ENCODE assay signal across 21 cellular contexts in the genomic region with DNA sequence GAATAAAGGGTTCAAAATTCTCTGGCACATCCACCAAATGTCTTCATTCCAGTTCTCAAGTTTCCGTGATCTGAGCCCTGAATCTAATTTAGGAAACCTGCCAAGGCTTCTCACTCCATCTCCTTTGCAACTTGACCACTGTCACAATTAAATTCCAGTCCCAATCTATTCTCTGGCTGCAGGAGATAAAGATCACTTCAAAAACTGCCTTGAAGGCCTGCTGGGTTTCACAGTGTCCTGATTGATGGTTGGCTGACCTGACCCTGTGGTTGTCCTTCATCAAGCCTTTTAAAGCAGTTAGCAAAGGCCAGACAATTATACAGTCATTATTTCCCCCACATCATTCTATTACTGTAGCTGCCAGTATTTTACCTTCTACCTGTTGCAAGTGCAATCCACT.
DNase-seq lines count a peak whose midpoint lies in the region; ATAC-seq and TF ChIP-seq lines count a peak whose summit lies in the region.
"Had no signal": no experiment of that assay in that cellular context is flagged by ENCODE, and none has a peak within 500 bp of the region (broad histone marks: within the 10 kb centered on the region; RNA-seq: fewer than 3 reads in every experiment).

No MANE protein-coding gene starts in this region.

- H3K9me2 ChIP-seq in SK-N-SH: no peaks in the 10 kb centered on the region

- H3K9ac ChIP-seq in SK-N-SH: no peak overlapping the region
- H3K9ac ChIP-seq: BLaER1 treated with 17β-estradiol and CSF1 and Interleukin-3, amounts not matched to agents 10 nM and 100 nM had no signal

- no peaks in the 10 kb centered on the region for H3K36me3 ChIP-seq in SK-N-SH (replicated peaks in 1 of 2; ENCODE audit: control insufficient read depth in 1 of 2, insufficient read depth in 2 of 2, low read length in 1 of 2)
- H3K36me3 ChIP-seq: BLaER1 treated with 17β-estradiol and CSF1 and Interleukin-3, amounts not matched to agents 10 nM and 100 nM; SJCRH30 had no signal

- CTCF ChIA-PET in SK-N-SH (lab: Yijun Ruan, JAX): interaction anchor here (1.5 to 1.8 kb wide), 4 partner anchors 11 to 470 kb away, joined by 6 to 9 read pairs (median 8); no protein-coding TSS in a partner anchor

- peaks cover 0 to 6% of the 10 kb centered on the region in 2 experiments; a peak in 2 of 4 replicates for H3K4me1 ChIP-seq in SK-N-SH (ENCODE audit: control insufficient read depth in 1 of 2, insufficient read depth in 2 of 2, low read depth in 1 of 2, low read length in 1 of 2)
- H3K4me1 ChIP-seq: A549, SJCRH30 had no signal

- ATAC-seq in SK-N-SH treated with all-trans-retinoic acid at 6 μM for 48 hours: no peak; the same call in 2 of the 3 replicates
- ATAC-seq: A549; CD8-positive, alpha-beta T cell; HepG2 had no signal

- no peak overlapping the region for H3K4me2 ChIP-seq in SK-N-SH
- H3K4me2 ChIP-seq: A549; BLaER1 treated with 17β-estradiol and CSF1 and Interleukin-3, amounts not matched to agents 10 nM and 100 nM had no signal

- POLR2A ChIA-PET in SK-N-SH (lab: Yijun Ruan, JAX): no interaction called here

- H3K4me3 ChIP-seq in SK-N-SH (ENCODE audit: low read depth in 2 of 2, low read length in 1 of 2): no peak overlapping the region
- H3K4me3 ChIP-seq: A549; BLaER1 treated with 17β-estradiol and CSF1 and Interleukin-3, amounts not matched to agents 10 nM and 100 nM; SJCRH30 had no signal

- DNase-seq in SK-N-SH: peak; percentile 4
- peak; percentile 45 for DNase-seq in NCI-H69 (lab: John Stamatoyannopoulos, UW)
- peak; percentile 40 for DNase-seq in myocyte (ENCODE audit: low read depth)
- DNase-seq in NK-92 (lab: John Stamatoyannopoulos, UW; ENCODE audit: unreplicated experiment): no peak
- DNase-seq in stimulated activated CD4-positive, alpha-beta T cell treated with anti-CD3 and anti-CD28 coated beads, Interleukin-2, amount 100 ng/mL, for 24 hours: no peak
- no peak for DNase-seq in AG20443 (ENCODE audit: low spot score)
- DNase-seq: Calu3; CD8-positive, alpha-beta T cell; DMS53; H7; KBM-7; NCI-H1930; NCI-H2171; NCI-H510A; NCI-H82; SJCRH30; SW 1271 had no signal

- TF ChIP-seq RAD21 in SK-N-SH (IDR thresholded peaks at IDR 0.05; ENCODE audit: low read length): no peak

- no peaks in the 10 kb centered on the region for H3F3A ChIP-seq in SK-N-SH (replicated peaks; ENCODE audit: insufficient read depth)

- no peaks in the 10 kb centered on the region for H3K27me3 ChIP-seq in SK-N-SH (ENCODE audit: insufficient read depth)
- H3K27me3 ChIP-seq: BLaER1 treated with 17β-estradiol and CSF1 and Interleukin-3, amounts not matched to agents 10 nM and 100 nM; SJCRH30 had no signal

- no peak for TF ChIP-seq CTCF in SK-N-SH (IDR thresholded peaks at IDR 0.05)

- H4K20me1 ChIP-seq in SK-N-SH (ENCODE audit: insufficient read depth): no peaks in the 10 kb centered on the region
- H4K20me1 ChIP-seq: BLaER1 treated with 17β-estradiol and CSF1 and Interleukin-3, amounts not matched to agents 10 nM and 100 nM had no signal

- H3K79me2 ChIP-seq in SK-N-SH (ENCODE audit: insufficient read depth): no peaks in the 10 kb centered on the region

- no peak overlapping the region for H3K27ac ChIP-seq in SK-N-SH (ENCODE audit: low read depth in 2 of 2, low read length in 1 of 2)
- H3K27ac ChIP-seq: A549; BLaER1 treated with 17β-estradiol and CSF1 and Interleukin-3, amounts not matched to agents 10 nM and 100 nM; SJCRH30 had no signal

- 0 out of 4 replicates have a peak, but pooled peaks of 1 of the 2 experiments have one; percentile 24 for TF ChIP-seq EP300 in SK-N-SH (IDR thresholded peaks at IDR 0.05; ENCODE audit: borderline replicate concordance in 1 of 2, low read depth in 1 of 2, low read length in 1 of 2)

- 13% methylated on average over 1 of the region's 1 CpG for WGBS in SK-N-SH (ENCODE audit: low lambda C conversion rate)

- H3K9me3 ChIP-seq in SK-N-SH: no peaks in the 10 kb centered on the region
- H3K9me3 ChIP-seq: A549; BLaER1 treated with 17β-estradiol and CSF1 and Interleukin-3, amounts not matched to agents 10 nM and 100 nM; SJCRH30 had no signal

- H2AFZ ChIP-seq in SK-N-SH (ENCODE audit: low read depth): no peak overlapping the region

TF ChIP-seq in SK-N-SH, 30 proteins besides CTCF, POLR2A, EP300 and RAD21 (continues in another document):
- peak; percentile 37 for TF ChIP-seq CHD2 (IDR thresholded peaks at IDR 0.05; ENCODE audit: low read length, partially characterized antibody)
- TF ChIP-seq TCF12 (IDR thresholded peaks at IDR 0.05): no peak
- no peak for TF ChIP-seq EZH2phosphoT487 (IDR thresholded peaks at IDR 0.05; ENCODE audit: borderline replicate concordance, low read depth)
- TF ChIP-seq, protein P1, sequence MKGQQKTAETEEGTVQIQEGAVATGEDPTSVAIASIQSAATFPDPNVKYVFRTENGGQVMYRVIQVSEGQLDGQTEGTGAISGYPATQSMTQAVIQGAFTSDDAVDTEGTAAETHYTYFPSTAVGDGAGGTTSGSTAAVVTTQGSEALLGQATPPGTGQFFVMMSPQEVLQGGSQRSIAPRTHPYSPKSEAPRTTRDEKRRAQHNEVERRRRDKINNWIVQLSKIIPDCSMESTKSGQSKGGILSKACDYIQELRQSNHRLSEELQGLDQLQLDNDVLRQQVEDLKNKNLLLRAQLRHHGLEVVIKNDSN (IDR thresholded peaks at IDR 0.05; ENCODE audit: borderline replicate concordance, low read depth): no peak
- no peak for TF ChIP-seq NRF1 (IDR thresholded peaks at IDR 0.05; ENCODE audit: low read depth, low read length)
- TF ChIP-seq, protein P2, sequence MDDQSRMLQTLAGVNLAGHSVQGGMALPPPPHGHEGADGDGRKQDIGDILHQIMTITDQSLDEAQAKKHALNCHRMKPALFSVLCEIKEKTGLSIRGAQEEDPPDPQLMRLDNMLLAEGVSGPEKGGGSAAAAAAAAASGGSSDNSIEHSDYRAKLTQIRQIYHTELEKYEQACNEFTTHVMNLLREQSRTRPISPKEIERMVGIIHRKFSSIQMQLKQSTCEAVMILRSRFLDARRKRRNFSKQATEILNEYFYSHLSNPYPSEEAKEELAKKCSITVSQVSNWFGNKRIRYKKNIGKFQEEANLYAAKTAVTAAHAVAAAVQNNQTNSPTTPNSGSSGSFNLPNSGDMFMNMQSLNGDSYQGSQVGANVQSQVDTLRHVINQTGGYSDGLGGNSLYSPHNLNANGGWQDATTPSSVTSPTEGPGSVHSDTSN (IDR thresholded peaks at IDR 0.05): peak; percentile 50; the same call in 1 of the 2 replicates
- TF ChIP-seq MEF2A (IDR thresholded peaks at IDR 0.05; ENCODE audit: borderline replicate concordance, low read depth): no peak
- no peak for TF ChIP-seq POLR2AphosphoS5 (IDR thresholded peaks at IDR 0.05; ENCODE audit: low read depth, low read length)
- TF ChIP-seq ELF1 (IDR thresholded peaks at IDR 0.05): no peak
- no peak for TF ChIP-seq TEAD4 (IDR thresholded peaks at IDR 0.05; ENCODE audit: borderline replicate concordance, insufficient read depth)
- TF ChIP-seq SMC3 (IDR thresholded peaks at IDR 0.05; ENCODE audit: low read depth, low read length): no peak

TF ChIP-seq in SK-N-SH treated with all-trans-retinoic acid at 6 μM for 48 hours, 23 proteins besides CTCF, POLR2A, EP300 and RAD21:
- no peak for TF ChIP-seq ZNF70 (CRISPR knock-in tag; IDR thresholded peaks at IDR 0.05)
- no peak for TF ChIP-seq BACH2 (CRISPR knock-in tag; IDR thresholded peaks at IDR 0.05; ENCODE audit: borderline replicate concordance)
- no peak for TF ChIP-seq GLIS3 (CRISPR knock-in tag; IDR thresholded peaks at IDR 0.05)
- TF ChIP-seq, protein P3, sequence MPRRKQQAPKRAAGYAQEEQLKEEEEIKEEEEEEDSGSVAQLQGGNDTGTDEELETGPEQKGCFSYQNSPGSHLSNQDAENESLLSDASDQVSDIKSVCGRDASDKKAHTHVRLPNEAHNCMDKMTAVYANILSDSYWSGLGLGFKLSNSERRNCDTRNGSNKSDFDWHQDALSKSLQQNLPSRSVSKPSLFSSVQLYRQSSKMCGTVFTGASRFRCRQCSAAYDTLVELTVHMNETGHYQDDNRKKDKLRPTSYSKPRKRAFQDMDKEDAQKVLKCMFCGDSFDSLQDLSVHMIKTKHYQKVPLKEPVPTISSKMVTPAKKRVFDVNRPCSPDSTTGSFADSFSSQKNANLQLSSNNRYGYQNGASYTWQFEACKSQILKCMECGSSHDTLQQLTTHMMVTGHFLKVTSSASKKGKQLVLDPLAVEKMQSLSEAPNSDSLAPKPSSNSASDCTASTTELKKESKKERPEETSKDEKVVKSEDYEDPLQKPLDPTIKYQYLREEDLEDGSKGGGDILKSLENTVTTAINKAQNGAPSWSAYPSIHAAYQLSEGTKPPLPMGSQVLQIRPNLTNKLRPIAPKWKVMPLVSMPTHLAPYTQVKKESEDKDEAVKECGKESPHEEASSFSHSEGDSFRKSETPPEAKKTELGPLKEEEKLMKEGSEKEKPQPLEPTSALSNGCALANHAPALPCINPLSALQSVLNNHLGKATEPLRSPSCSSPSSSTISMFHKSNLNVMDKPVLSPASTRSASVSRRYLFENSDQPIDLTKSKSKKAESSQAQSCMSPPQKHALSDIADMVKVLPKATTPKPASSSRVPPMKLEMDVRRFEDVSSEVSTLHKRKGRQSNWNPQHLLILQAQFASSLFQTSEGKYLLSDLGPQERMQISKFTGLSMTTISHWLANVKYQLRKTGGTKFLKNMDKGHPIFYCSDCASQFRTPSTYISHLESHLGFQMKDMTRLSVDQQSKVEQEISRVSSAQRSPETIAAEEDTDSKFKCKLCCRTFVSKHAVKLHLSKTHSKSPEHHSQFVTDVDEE (CRISPR knock-in tag; IDR thresholded peaks at IDR 0.05): no peak
- TF ChIP-seq ZFP30 (CRISPR knock-in tag; IDR thresholded peaks at IDR 0.05): no peak
- TF ChIP-seq ARNTL (CRISPR knock-in tag; IDR thresholded peaks at IDR 0.05; ENCODE audit: borderline replicate concordance, low read depth): no peak
TF ChIP-seq in SK-N-SH treated with all-trans-retinoic acid at 6 μM for 48 hours: peak in this region for 0.

Comparison
In these comparisons a context has a peak if more than half of its experiments do, and no peak if none do; other contexts are left out.
1. DNase-seq: peak in SK-N-SH (single experiment), NCI-H69 (single experiment) and myocyte (single experiment); none in NK-92 (single experiment), stimulated activated CD4-positive, alpha-beta T cell treated with anti-CD3 and anti-CD28 coated beads, Interleukin-2, amount 100 ng/mL, for 24 hours (0 of 2) and AG20443 (single experiment).